8 cellular contexts compared by ENCODE assay signal in genomic region chr19:40348125-40348913, GRCh38. TPM values are rescaled to one million over a fixed set of nuclear protein-coding genes. Genes with fewer than 3 reads are reported as not detected.
DNase-seq lines count a peak whose midpoint lies in the region; ATAC-seq and TF ChIP-seq lines count a peak whose summit lies in the region.

A gene with protein sequence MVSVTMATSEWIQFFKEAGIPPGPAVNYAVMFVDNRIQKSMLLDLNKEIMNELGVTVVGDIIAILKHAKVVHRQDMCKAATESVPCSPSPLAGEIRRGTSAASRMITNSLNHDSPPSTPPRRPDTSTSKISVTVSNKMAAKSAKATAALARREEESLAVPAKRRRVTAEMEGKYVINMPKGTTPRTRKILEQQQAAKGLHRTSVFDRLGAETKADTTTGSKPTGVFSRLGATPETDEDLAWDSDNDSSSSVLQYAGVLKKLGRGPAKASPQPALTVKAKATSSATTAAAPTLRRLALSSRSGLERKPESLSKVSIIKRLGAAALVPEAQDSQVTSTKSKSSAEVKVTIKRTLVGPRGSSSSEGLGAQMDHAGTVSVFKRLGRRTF (minus strand): TSS chr19:40348397. CDS start chr19:40341857, 6,540 bp downstream.
A gene with protein sequence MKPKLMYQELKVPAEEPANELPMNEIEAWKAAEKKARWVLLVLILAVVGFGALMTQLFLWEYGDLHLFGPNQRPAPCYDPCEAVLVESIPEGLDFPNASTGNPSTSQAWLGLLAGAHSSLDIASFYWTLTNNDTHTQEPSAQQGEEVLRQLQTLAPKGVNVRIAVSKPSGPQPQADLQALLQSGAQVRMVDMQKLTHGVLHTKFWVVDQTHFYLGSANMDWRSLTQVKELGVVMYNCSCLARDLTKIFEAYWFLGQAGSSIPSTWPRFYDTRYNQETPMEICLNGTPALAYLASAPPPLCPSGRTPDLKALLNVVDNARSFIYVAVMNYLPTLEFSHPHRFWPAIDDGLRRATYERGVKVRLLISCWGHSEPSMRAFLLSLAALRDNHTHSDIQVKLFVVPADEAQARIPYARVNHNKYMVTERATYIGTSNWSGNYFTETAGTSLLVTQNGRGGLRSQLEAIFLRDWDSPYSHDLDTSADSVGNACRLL (plus strand): TSS chr19:40348695. CDS start chr19:40366484, 17,789 bp downstream.

- H3K9ac ChIP-seq in SU-DHL-6 (ENCODE audit: low read length): peak within 1 kb of the TSS; percentile 68

- H3K27ac ChIP-seq in SU-DHL-6 (ENCODE audit: low read depth, low read length) (0 out of 2 replicates have a peak within 1 kb of the TSS, but pooled peaks have one; percentile 11), ovary (peak within 1 kb of the TSS; percentile 28 to 51), thyroid gland (peak within 1 kb of the TSS; percentile 32 to 70 (median 38))

- peaks cover 35% of the 10 kb centered on the region for H3K79me2 ChIP-seq in SU-DHL-6 (ENCODE audit: insufficient read depth, low read length)

- TF ChIP-seq CTCF in SU-DHL-6 (IDR thresholded peaks at IDR 0.05; ENCODE audit: insufficient read depth, low read length, poor library complexity, severe bottlenecking): no peak
- TF ChIP-seq CTCF in ovary (IDR thresholded peaks at IDR 0.05): no peak
- TF ChIP-seq CTCF in thyroid gland (IDR thresholded peaks at IDR 0.05): peak in 1 of 6 experiments; percentile 42

- peak within 1 kb of the TSS; percentile 73 for H3K4me3 ChIP-seq in SU-DHL-6 (ENCODE audit: insufficient read depth, low read length, poor library complexity, severe bottlenecking)
- H3K4me3 ChIP-seq in ovary: peak within 1 kb of the TSS; percentile 94
- peak within 1 kb of the TSS; percentile 48 to 80 (median 63) for H3K4me3 ChIP-seq in thyroid gland (replicated peaks in 1 of 3)

- intact Hi-C loops in head of caudate nucleus (cut with DNase I): no loop called here
- intact Hi-C loops in ovary (cut with DNase I): no loop called here
- intact Hi-C loops in thyroid gland (cut with DNase I): loop anchor here (10.0 kb wide), 1 partner anchor 96 kb away; the partner anchor contains the start of gene SERTAD3

- no peaks in the 10 kb centered on the region for H3K9me2 ChIP-seq in SU-DHL-6 (replicated peaks; ENCODE audit: insufficient read depth, low read length)

- H3K4me2 ChIP-seq in SU-DHL-6 (ENCODE audit: low read depth, low read length, poor library complexity, severe bottlenecking): peak within 1 kb of the TSS; percentile 89

- H2AFZ ChIP-seq in SU-DHL-6 (ENCODE audit: low read depth, low read length, severe bottlenecking): peak within 1 kb of the TSS; percentile 22

- POLR2A ChIA-PET in activated naive CD8-positive, alpha-beta T cell treated with anti-CD3 and anti-CD28 coated beads, Interleukin-2, amount 10 ng/mL, durations not matched to agents 7 days and 5 days (lab: Charles Lee): interaction anchor here (0.8 to 1.8 kb wide), 12 partner anchors 13 to 118 kb away, joined by 3 to 9 read pairs (median 4); partner anchors contain the start of genes AKT2, BLVRB, SERTAD1 and SERTAD3

- no peaks in the 10 kb centered on the region for H3F3A ChIP-seq in SU-DHL-6 (ENCODE audit: insufficient read depth)

- H3K9me3 ChIP-seq in SU-DHL-6 (ENCODE audit: insufficient read depth, low read length) (no peaks in the 10 kb centered on the region), ovary (no peaks in the 10 kb centered on the region), thyroid gland (no peaks in the 10 kb centered on the region)

- H3K4me1 ChIP-seq in ovary (ENCODE audit: insufficient read depth) (peaks cover 7% of the 10 kb centered on the region), thyroid gland (peaks cover 9 to 17% of the 10 kb centered on the region in 2 donors)

- WGBS in ovary, 3 donors: 0 to 1% (median 0%) methylated on average over 41 to 77 of the region's 77 CpGs
- 0% methylated on average over 17 to 34 of the region's 77 CpGs for WGBS in thyroid gland, 2 donors

- TF ChIP-seq POLR2A in GM10847 (IDR thresholded peaks at IDR 0.05; ENCODE audit: extremely low read depth, insufficient read length): peak; percentile 93
- peak; percentile 86 for TF ChIP-seq POLR2A in ovary (IDR thresholded peaks at IDR 0.05)
- TF ChIP-seq POLR2A in thyroid gland (IDR thresholded peaks at IDR 0.05): peak in 1 of 2 donors; percentile 83

- no peaks in the 10 kb centered on the region for H3K36me3 ChIP-seq in SU-DHL-6 (ENCODE audit: low read length)
- H3K36me3 ChIP-seq in ovary: no peaks in the 10 kb centered on the region
- no peaks in the 10 kb centered on the region for H3K36me3 ChIP-seq in thyroid gland

- no peak for TF ChIP-seq EP300 in ovary (IDR thresholded peaks at IDR 0.05)

- no peaks in the 10 kb centered on the region for H3K27me3 Mint-ChIP-seq in activated naive CD8-positive, alpha-beta T cell treated with anti-CD3 and anti-CD28 coated beads, Interleukin-2, amount 10 ng/mL, durations not matched to agents 7 days and 5 days

- no peaks in the 10 kb centered on the region for H3K27me3 ChIP-seq in SU-DHL-6 (ENCODE audit: low read length)
- no peaks in the 10 kb centered on the region for H3K27me3 ChIP-seq in ovary
- H3K27me3 ChIP-seq in thyroid gland: no peaks in the 10 kb centered on the region

- DNase-seq in NCI-H128 (lab: John Stamatoyannopoulos, UW; ENCODE audit: unreplicated experiment) (peak; percentile 98), head of caudate nucleus (peak; percentile 98 to 100 (median 100)), ovary (peak; percentile 98 to 99 (median 99)), thyroid gland (peak; percentile 100)
- DNase-seq in activated naive CD8-positive, alpha-beta T cell treated with anti-CD3 and anti-CD28 coated beads, Interleukin-2, amount 10 ng/mL, durations not matched to agents 7 days and 5 days: peak; percentile 98

- ATAC-seq in HG02678 (IDR thresholded peaks at IDR 0.05; ENCODE audit: unreplicated experiment): peak; percentile 98
- peak; percentile 95 for ATAC-seq in activated naive CD8-positive, alpha-beta T cell treated with anti-CD3 and anti-CD28 coated beads, Interleukin-2, amount 10 ng/mL, durations not matched to agents 7 days and 5 days (ENCODE audit: low read depth)

- H4K20me1 ChIP-seq in SU-DHL-6 (ENCODE audit: low read depth, low read length): no peaks in the 10 kb centered on the region

- peak within 1 kb of the TSS; percentile 96 for H3K4me3 Mint-ChIP-seq in activated naive CD8-positive, alpha-beta T cell treated with anti-CD3 and anti-CD28 coated beads, Interleukin-2, amount 10 ng/mL, durations not matched to agents 7 days and 5 days

- H3K9me3 Mint-ChIP-seq in activated naive CD8-positive, alpha-beta T cell treated with anti-CD3 and anti-CD28 coated beads, Interleukin-2, amount 10 ng/mL, durations not matched to agents 7 days and 5 days: no peaks in the 10 kb centered on the region

- peak within 1 kb of the TSS; percentile 95 for H3K27ac Mint-ChIP-seq in activated naive CD8-positive, alpha-beta T cell treated with anti-CD3 and anti-CD28 coated beads, Interleukin-2, amount 10 ng/mL, durations not matched to agents 7 days and 5 days

- peaks cover 30% of the 10 kb centered on the region for H3K4me1 Mint-ChIP-seq in activated naive CD8-positive, alpha-beta T cell treated with anti-CD3 and anti-CD28 coated beads, Interleukin-2, amount 10 ng/mL, durations not matched to agents 7 days and 5 days

- peaks cover 9% of the 10 kb centered on the region for H3K36me3 Mint-ChIP-seq in activated naive CD8-positive, alpha-beta T cell treated with anti-CD3 and anti-CD28 coated beads, Interleukin-2, amount 10 ng/mL, durations not matched to agents 7 days and 5 days

RNA-seq across cellular contexts. Expression of the first gene that starts in this region (rescaled TPM):
- total RNA-seq in activated naive CD8-positive, alpha-beta T cell treated with anti-CD3 and anti-CD28 coated beads, Interleukin-2, amount 10 ng/mL, durations not matched to agents 7 days and 5 days: 10 to 100 TPM; 21.4 to 21.8 TPM
- total RNA-seq in ovary (10 to 100 TPM in 5 of 7 donors, 1 to 10 TPM in 2; 7.7 to 15.8 (median 12.7) TPM), thyroid gland (10 to 100 TPM in 3 of 4 donors, 1 to 10 TPM in 1; 9.4 to 17.3 (median 17.2) TPM)
- polyA plus RNA-seq in ovary: 10 to 100 TPM in 1 of 2 donors, 1 to 10 TPM in 1; 3.5 to 12.2 TPM

RNA-seq across cellular contexts. Expression of the second gene that starts in this region (rescaled TPM):
- 100 to 1,000 TPM; 104 to 109 TPM for total RNA-seq in activated naive CD8-positive, alpha-beta T cell treated with anti-CD3 and anti-CD28 coated beads, Interleukin-2, amount 10 ng/mL, durations not matched to agents 7 days and 5 days
- total RNA-seq in ovary (100 to 1,000 TPM; 173 to 301 (median 220) TPM), thyroid gland (100 to 1,000 TPM; 151 to 258 (median 244) TPM)
- polyA plus RNA-seq in ovary: 100 to 1,000 TPM; 120 to 200 TPM

Comparison
In these comparisons a context has a peak if more than half of its experiments do, and no peak if none do; other contexts are left out.
1. Peak in every context shown above with its lines: DNase-seq, ATAC-seq, H3K4me3 ChIP-seq and H3K27ac ChIP-seq.